In genomic region chr19:50835785-50836542, GRCh38 we compare ENCODE assay signal across 1 cellular context.
A peak's percentile ranks its signal among the peaks of the same experiment; 100 is the strongest.
TF ChIP-seq lines count a peak whose summit lies in the region.

No MANE protein-coding gene starts in this region.

TF ChIP-seq in GM12878, 131 proteins besides CTCF, POLR2A, EP300 and RAD21:
- peak; percentile 72; the same call in 1 of the 2 replicates for TF ChIP-seq POLR2AphosphoS5 (IDR thresholded peaks at IDR 0.05; ENCODE audit: low read length)
- TF ChIP-seq SIN3A (IDR thresholded peaks at IDR 0.05; ENCODE audit: low read depth, low read length): no peak
- TF ChIP-seq SRF (IDR thresholded peaks at IDR 0.05; ENCODE audit: low read depth in 2 of 2, low read length in 2 of 2): 0 out of 4 replicates have a peak, but pooled peaks of 1 of the 2 experiments have one; percentile 4
- TF ChIP-seq EGR1 (IDR thresholded peaks at IDR 0.05; ENCODE audit: borderline replicate concordance in 1 of 2, low read depth in 2 of 2, low read length in 2 of 2): peak in 1 of 2 experiments; percentile 56; a peak in 1 of 3 replicates
- peak; percentile 87 for TF ChIP-seq CREB1 (IDR thresholded peaks at IDR 0.05; ENCODE audit: low read depth)
- peak; percentile 33; the same call in 1 of the 2 replicates for TF ChIP-seq MAX (IDR thresholded peaks at IDR 0.05; ENCODE audit: low read depth, low read length)
- TF ChIP-seq ZNF207 (IDR thresholded peaks at IDR 0.05; ENCODE audit: borderline replicate concordance): no peak
- peak; percentile 70 for TF ChIP-seq IKZF1 (conservative IDR thresholded peaks at IDR 0.05)
- 0 out of 2 replicates have a peak, but pooled peaks have one; percentile 18 for TF ChIP-seq PKNOX1 (IDR thresholded peaks at IDR 0.05)
- TF ChIP-seq KDM1A (IDR thresholded peaks at IDR 0.05; ENCODE audit: borderline replicate concordance): no peak
- 0 out of 2 replicates have a peak, but pooled peaks have one; percentile 40 for TF ChIP-seq YY1 (IDR thresholded peaks at IDR 0.05; ENCODE audit: low read depth, low read length)
- TF ChIP-seq HDGF (IDR thresholded peaks at IDR 0.05): peak; percentile 33; the same call in 1 of the 2 replicates
- peak; percentile 72 for TF ChIP-seq LARP7 (IDR thresholded peaks at IDR 0.05)
- no peak for TF ChIP-seq IKZF2 (IDR thresholded peaks at IDR 0.05)
- no peak for TF ChIP-seq EZH2 (IDR thresholded peaks at IDR 0.05; ENCODE audit: borderline replicate concordance, control insufficient read depth, low read depth, low read length)
- TF ChIP-seq ZNF217 (IDR thresholded peaks at IDR 0.05): no peak
- TF ChIP-seq BHLHE40 (IDR thresholded peaks at IDR 0.05; ENCODE audit: borderline replicate concordance in 1 of 2, low read depth in 2 of 2, low read length in 1 of 2): peak; percentile 59 to 90; a peak in 3 of 4 replicates
- no peak for TF ChIP-seq IRF3 (IDR thresholded peaks at IDR 0.05)
- no peak for TF ChIP-seq ZBTB40 (IDR thresholded peaks at IDR 0.05; ENCODE audit: borderline replicate concordance)
- TF ChIP-seq SUPT20H (IDR thresholded peaks at IDR 0.05; ENCODE audit: borderline replicate concordance, control insufficient read depth, low read depth, low read length): no peak
- TF ChIP-seq ZNF687 (IDR thresholded peaks at IDR 0.05): peak; percentile 81
- no peak for TF ChIP-seq TCF3 (IDR thresholded peaks at IDR 0.05; ENCODE audit: borderline replicate concordance, insufficient read depth, low read depth, low read length)
- TF ChIP-seq SPI1 (IDR thresholded peaks at IDR 0.05; ENCODE audit: borderline replicate concordance, insufficient read depth, low read depth, low read length): no peak
- TF ChIP-seq HDAC2 (IDR thresholded peaks at IDR 0.05): no peak
- TF ChIP-seq NR2F1 (conservative IDR thresholded peaks at IDR 0.05): 0 out of 2 replicates have a peak, but pooled peaks have one; percentile 28
- 0 out of 2 replicates have a peak, but pooled peaks have one; percentile 25 for TF ChIP-seq GATAD2B (conservative IDR thresholded peaks at IDR 0.05; ENCODE audit: low read depth)
- peak; percentile 59; the same call in 1 of the 2 replicates for TF ChIP-seq DPF2 (IDR thresholded peaks at IDR 0.05)
- TF ChIP-seq BACH1 (IDR thresholded peaks at IDR 0.05; ENCODE audit: borderline replicate concordance): peak; percentile 75; the same call in 1 of the 2 replicates
- no peak for TF ChIP-seq KAT2A (conservative IDR thresholded peaks at IDR 0.05; ENCODE audit: control insufficient read depth, low read depth, low read length)
- TF ChIP-seq ZSCAN29 (IDR thresholded peaks at IDR 0.05): no peak
- peak; percentile 81 for TF ChIP-seq HDAC6 (IDR thresholded peaks at IDR 0.05; ENCODE audit: unreplicated experiment)
- 0 out of 2 replicates have a peak, but pooled peaks have one; percentile 15 for TF ChIP-seq NKRF (conservative IDR thresholded peaks at IDR 0.05)
- TF ChIP-seq TAF1 (IDR thresholded peaks at IDR 0.05; ENCODE audit: borderline replicate concordance, low read depth, low read length): 0 out of 2 replicates have a peak, but pooled peaks have one; percentile 29
TF ChIP-seq in GM12878: peak in this region for 19.
